ENCODE assay signal across 18 cellular contexts in the genomic region with DNA sequence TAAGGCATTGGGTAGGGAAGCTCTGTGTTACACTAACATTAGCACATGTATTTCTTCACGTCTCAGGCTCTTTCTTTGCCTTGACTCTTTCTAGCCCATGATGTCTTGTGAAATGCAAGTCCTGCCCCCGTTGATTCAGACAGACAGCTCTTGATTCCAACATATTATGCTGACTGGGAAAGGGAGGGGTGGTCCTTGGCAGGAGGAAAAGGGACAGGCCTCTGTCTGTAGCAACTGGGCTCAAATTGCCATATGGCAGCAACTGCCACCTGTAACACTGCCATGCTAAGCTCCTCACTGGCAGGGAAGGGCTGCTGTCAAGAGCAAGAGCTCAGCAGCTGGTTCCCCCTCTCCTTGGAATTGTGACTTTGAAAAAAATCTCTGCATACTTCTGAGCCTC. TPM values are rescaled to one million over a fixed set of nuclear protein-coding genes. Genes with fewer than 3 reads are reported as not detected.
DNase-seq lines count a peak whose midpoint lies in the region; ATAC-seq and TF ChIP-seq lines count a peak whose summit lies in the region.
"Had no signal": no experiment of that assay in that cellular context is flagged by ENCODE, and none has a peak within 500 bp of the region (broad histone marks: within the 10 kb centered on the region; RNA-seq: fewer than 3 reads in every experiment).

No MANE protein-coding gene starts in this region.

- no peaks in the 10 kb centered on the region for H3K27me3 ChIP-seq in tibial artery

- TF ChIP-seq CTCF in brain (conservative IDR thresholded peaks at IDR 0.05) (no peak), tibial artery (IDR thresholded peaks at IDR 0.05) (no peak)

- H3K36me3 ChIP-seq in tibial artery, result no peaks in the 10 kb centered on the region
- H3K36me3 ChIP-seq: BLaER1 had no signal

- no peak for ATAC-seq in HG03432 (IDR thresholded peaks at IDR 0.05; ENCODE audit: unreplicated experiment)
- ATAC-seq: CD8-positive, alpha-beta T cell; GM23338 had no signal

- intact Hi-C loops in tibial artery (cut with DNase I; ENCODE audit: low total_unique reads), result loop anchor here (10.0 kb wide), 2 partner anchors 135 to 355 kb away; no protein-coding TSS in a partner anchor

- H3K4me3 Mint-ChIP-seq in brain, result peak overlapping the region in 2 of 5 experiments; percentile 28 to 37
- H3K4me3 Mint-ChIP-seq: CD8-positive, alpha-beta T cell; GM23338 had no signal

- H3K27ac Mint-ChIP-seq in brain, result peak overlapping the region in 4 of 5 experiments; percentile 65 to 97 (median 90)
- H3K27ac Mint-ChIP-seq: CD8-positive, alpha-beta T cell; GM23338 had no signal

- DNase-seq in NCI-H345 (lab: John Stamatoyannopoulos, UW) (peak; percentile 10), NCI-H345 treated with DMSO at 0.1 percent for 48 hours (lab: John Stamatoyannopoulos, UW; ENCODE audit: unreplicated experiment) (no peak), NCI-H446 treated with DMSO at 0.1 percent for 48 hours (lab: John Stamatoyannopoulos, UW) (peak; percentile 79), tibial artery (no peak), NCI-H2196 (lab: John Stamatoyannopoulos, UW; ENCODE audit: unreplicated experiment) (no peak), SIG-M5 treated with dmso at 0.1 percent for 504 hours (lab: John Stamatoyannopoulos, UW; ENCODE audit: unreplicated experiment) (no peak)
- DNase-seq: CD8-positive, alpha-beta T cell; GF-D8; KBM-7; MV-4-11; NCI-H146; NCI-H526 treated with DMSO at 0.1 percent for 48 hours; OCI-M1; SHP77 treated with DMSO at 0.1 percent for 48 hours had no signal

- peak overlapping the region; percentile 42 to 75 for H3K27ac ChIP-seq in tibial artery
- H3K27ac ChIP-seq: BLaER1 had no signal

- H3K9me3 ChIP-seq in tibial artery, result no peaks in the 10 kb centered on the region

- peaks cover 69% of the 10 kb centered on the region for H3K4me1 Mint-ChIP-seq in brain

- H3K27me3 Mint-ChIP-seq in brain, result peaks cover 41% of the 10 kb centered on the region

- peaks cover 0 to 4% (median 2%) of the 10 kb centered on the region in 5 experiments for H3K9me3 Mint-ChIP-seq in brain
- H3K9me3 Mint-ChIP-seq: CD8-positive, alpha-beta T cell; GM23338 had no signal

- H3K36me3 Mint-ChIP-seq in brain, result no peaks in the 10 kb centered on the region
- H3K36me3 Mint-ChIP-seq: CD8-positive, alpha-beta T cell had no signal

- H3K4me3 ChIP-seq in tibial artery, result no peak overlapping the region
- H3K4me3 ChIP-seq: BLaER1, GM23338 had no signal

- peaks cover 0 to 76% (median 25%) of the 10 kb centered on the region in 4 donors for H3K4me1 ChIP-seq in tibial artery

RNA-seq across cellular contexts. Expression of a gene that starts 5.7 kb away (rescaled TPM):
- 0.12 TPM for polyA plus RNA-seq in brain (ENCODE audit: insufficient read depth, low read depth, low replicate concordance)

RNA-seq across cellular contexts. Expression of a gene that starts 24.8 kb away (rescaled TPM):
- 0.39 TPM for polyA plus RNA-seq in brain (ENCODE audit: insufficient read depth, low read depth, low replicate concordance)
- polyA plus RNA-seq: GM23338 had no signal

Comparison
In these comparisons a context has a peak if more than half of its experiments do, and no peak if none do; other contexts are left out.
1. DNase-seq: peak in NCI-H345 (single experiment) and NCI-H446 treated with DMSO at 0.1 percent for 48 hours (single experiment); none in NCI-H345 treated with DMSO at 0.1 percent for 48 hours (single experiment), tibial artery (0 of 2), NCI-H2196 (single experiment) and SIG-M5 treated with dmso at 0.1 percent for 504 hours (single experiment).